29 cellular contexts compared by ENCODE assay signal in genomic region chr2:162113088-162113770, GRCh38. TPM values are rescaled to one million over a fixed set of nuclear protein-coding genes. Genes with fewer than 3 reads are reported as not detected.
DNase-seq lines count a peak whose midpoint lies in the region; ATAC-seq and TF ChIP-seq lines count a peak whose summit lies in the region.
"Had no signal": no experiment of that assay in that cellular context is flagged by ENCODE, and none has a peak within 500 bp of the region (broad histone marks: within the 10 kb centered on the region; RNA-seq: fewer than 3 reads in every experiment).

No MANE protein-coding gene starts in this region.

- peak overlapping the region; percentile 5 to 18 for H3K27ac ChIP-seq in left lung
- peak overlapping the region; percentile 17 for H3K27ac ChIP-seq in smooth muscle cell (ENCODE audit: low read depth)
- H3K27ac ChIP-seq: coronary artery, SJSA1, thoracic aorta had no signal

- H3K4me1 ChIP-seq in left lung (peaks cover 18 to 22% of the 10 kb centered on the region in 2 donors), smooth muscle cell (ENCODE audit: low read depth) (peaks cover 13% of the 10 kb centered on the region)
- H3K4me1 ChIP-seq: SJSA1 had no signal

- no peaks in the 10 kb centered on the region for H3F3A ChIP-seq in smooth muscle cell (ENCODE audit: low read depth)

- no peak for DNase-seq in left ventricle myocardium superior
- no peak for DNase-seq in cardiac septum (ENCODE audit: low spot score)
- peak; percentile 5 for DNase-seq in astrocyte of the hippocampus (ENCODE audit: low read depth, low spot score)
- DNase-seq in left lung = no peak
- no peak for DNase-seq in smooth muscle cell (lab: John Stamatoyannopoulos, UW; ENCODE audit: unreplicated experiment)
- DNase-seq in G401 (ENCODE audit: low spot score) = no peak
- DNase-seq in glutamatergic neuron = no peak
- DNase-seq: ACHN; activated T-cell treated with anti-CD3 and anti-CD28 coated beads, Interleukin-2, amount 50 U/mL, for 4 hours; COR-L47; DMS79 treated with DMSO at 0.1 percent for 48 hours; H7; naive thymus-derived CD4-positive, alpha-beta T cell; NCI-H524; stimulated activated CD4-positive, alpha-beta T cell treated with anti-CD3 and anti-CD28 coated beads, Interleukin-12 subunit alpha, Interleukin-12 subunit beta, amount 100 ng/mL, for 4 hours; stimulated activated naive CD8-positive, alpha-beta T cell treated with anti-CD3 and anti-CD28 coated beads, Interleukin-15, Interleukin-2, amounts not matched to agents 100 U/mL and 50 U/mL, for 24 hours; T-cell had no signal

- TF ChIP-seq CTCF in left lung (IDR thresholded peaks at IDR 0.05) (no peak), smooth muscle cell (IDR thresholded peaks at IDR 0.05; ENCODE audit: borderline replicate concordance, insufficient read depth, poor library complexity, severe bottlenecking) (no peak), glutamatergic neuron (IDR thresholded peaks at IDR 0.05; ENCODE audit: partially characterized antibody, unreplicated experiment) (no peak)

- H3K9ac ChIP-seq in smooth muscle cell (ENCODE audit: low read depth) = no peak overlapping the region

- intact Hi-C loops in left ventricle myocardium superior (cut with micrococcal nuclease) = no loop called here
- intact Hi-C loops in cardiac septum (cut with DNase I) = no loop called here
- intact Hi-C loops in left lung (cut with DNase I) = no loop called here

- no peaks in the 10 kb centered on the region for H3K79me2 ChIP-seq in smooth muscle cell (ENCODE audit: low read depth)

- H4K20me1 ChIP-seq in smooth muscle cell (ENCODE audit: low read depth) = no peaks in the 10 kb centered on the region

- H3K4me2 ChIP-seq in smooth muscle cell = peak overlapping the region; percentile 17

- H3K9me3 ChIP-seq in left lung = no peaks in the 10 kb centered on the region
- peaks cover 3% of the 10 kb centered on the region for H3K9me3 ChIP-seq in smooth muscle cell (replicated peaks; ENCODE audit: low read depth)
- H3K9me3 ChIP-seq: SJSA1, thoracic aorta had no signal

- no peaks in the 10 kb centered on the region for H3K4me1 Mint-ChIP-seq in glutamatergic neuron (ENCODE audit: low read depth, unreplicated experiment)

- no peak overlapping the region for H3K27ac Mint-ChIP-seq in glutamatergic neuron (ENCODE audit: unreplicated experiment)
- H3K27ac Mint-ChIP-seq: naive thymus-derived CD4-positive, alpha-beta T cell; T-cell had no signal

- H3K36me3 Mint-ChIP-seq in glutamatergic neuron (ENCODE audit: unreplicated experiment) = peaks cover 9% of the 10 kb centered on the region
- H3K36me3 Mint-ChIP-seq: T-cell had no signal

- no peak overlapping the region for H3K4me3 Mint-ChIP-seq in glutamatergic neuron (ENCODE audit: unreplicated experiment)
- H3K4me3 Mint-ChIP-seq: activated T-cell treated with anti-CD3 and anti-CD28 coated beads, Interleukin-2, amount 50 U/mL, for 4 hours; naive thymus-derived CD4-positive, alpha-beta T cell; T-cell had no signal

- ATAC-seq in left ventricle myocardium superior (peak; percentile 29), left lung (no peak), HG03108 (IDR thresholded peaks at IDR 0.05; ENCODE audit: unreplicated experiment) (no peak)
- ATAC-seq: activated T-cell treated with anti-CD3 and anti-CD28 coated beads, Interleukin-2, amount 50 U/mL, for 4 hours; K562; Panc1; stimulated activated naive CD8-positive, alpha-beta T cell treated with anti-CD3 and anti-CD28 coated beads, Interleukin-15, Interleukin-2, amounts not matched to agents 100 U/mL and 50 U/mL, for 24 hours; T-cell had no signal

- H3K4me3 ChIP-seq in left lung = no peak overlapping the region
- H3K4me3 ChIP-seq in smooth muscle cell = no peak overlapping the region
- H3K4me3 ChIP-seq: coronary artery, K562, SJSA1, thoracic aorta had no signal

- H2AFZ ChIP-seq in smooth muscle cell (ENCODE audit: low read depth) = no peak overlapping the region

- WGBS in smooth muscle cell (ENCODE audit: low lambda C conversion rate) = 56% methylated on average over 3 of the region's 3 CpGs

- H3K27me3 Mint-ChIP-seq in glutamatergic neuron (ENCODE audit: unreplicated experiment) = no peaks in the 10 kb centered on the region
- H3K27me3 Mint-ChIP-seq: naive thymus-derived CD4-positive, alpha-beta T cell; T-cell had no signal

- H3K36me3 ChIP-seq in left lung = no peaks in the 10 kb centered on the region
- H3K36me3 ChIP-seq in smooth muscle cell (ENCODE audit: low read depth) = no peaks in the 10 kb centered on the region
- H3K36me3 ChIP-seq: SJSA1, thoracic aorta had no signal

- in situ Hi-C loops in G401 (cut with HindIII; ENCODE audit: low sequenced_read_pairs) = no loop called here

- H3K27me3 ChIP-seq in left lung = no peaks in the 10 kb centered on the region
- no peaks in the 10 kb centered on the region for H3K27me3 ChIP-seq in smooth muscle cell (ENCODE audit: low read depth)
- H3K27me3 ChIP-seq: SJSA1 had no signal

- peaks cover 2% of the 10 kb centered on the region for H3K9me3 Mint-ChIP-seq in glutamatergic neuron (ENCODE audit: unreplicated experiment)

RNA-seq across cellular contexts. Expression of gene GCG, which starts 38.8 kb away (rescaled TPM):
- not detected for total RNA-seq in left ventricle myocardium superior
- not detected for total RNA-seq in cardiac septum
- total RNA-seq in left lung = not detected
- not detected in 2 replicates for total RNA-seq in smooth muscle cell
- polyA plus RNA-seq in smooth muscle cell = not detected in 2 replicates
- not detected in 2 replicates for total RNA-seq in G401 (2014; rRNA removed; shearing (Covaris generic))
- not detected for total RNA-seq in glutamatergic neuron (ENCODE audit: unreplicated experiment)
- total RNA-seq: activated CD8-positive, alpha-beta memory T cell treated with anti-CD3 and anti-CD28 coated beads for 36 hours; activated T-cell treated with anti-CD3 and anti-CD28 coated beads, Interleukin-2, amount 50 U/mL, for 4 hours; glomerular endothelial cell; H7; K562; MCF 10A; naive thymus-derived CD4-positive, alpha-beta T cell; omental fat pad; renal cortical epithelial cell; SJSA1; T-cell; thoracic aorta had no signal
- polyA plus RNA-seq: BJ; K562; naive thymus-derived CD4-positive, alpha-beta T cell had no signal

RNA-seq across cellular contexts. Expression of gene DPP4, which starts 39.2 kb away (rescaled TPM):
- total RNA-seq in left ventricle myocardium superior (6.7 TPM), cardiac septum (3.4 TPM), left lung (100 to 1,000 TPM in 1 of 2 donors, 10 to 100 TPM in 1; 28.0 to 105 TPM), smooth muscle cell (29.5 and 32.0 TPM in 2 replicates), glutamatergic neuron (ENCODE audit: unreplicated experiment) (0.20 TPM)
- polyA plus RNA-seq in smooth muscle cell = 17.6 and 24.8 TPM in 2 replicates
- not detected in 2 replicates for total RNA-seq in G401 (2014; rRNA removed; shearing (Covaris generic))
- total RNA-seq: MCF 10A, SJSA1 had no signal
- polyA plus RNA-seq: K562 had no signal
